Comparison of ENCODE assay signal across 1 cellular context in the genomic region with DNA sequence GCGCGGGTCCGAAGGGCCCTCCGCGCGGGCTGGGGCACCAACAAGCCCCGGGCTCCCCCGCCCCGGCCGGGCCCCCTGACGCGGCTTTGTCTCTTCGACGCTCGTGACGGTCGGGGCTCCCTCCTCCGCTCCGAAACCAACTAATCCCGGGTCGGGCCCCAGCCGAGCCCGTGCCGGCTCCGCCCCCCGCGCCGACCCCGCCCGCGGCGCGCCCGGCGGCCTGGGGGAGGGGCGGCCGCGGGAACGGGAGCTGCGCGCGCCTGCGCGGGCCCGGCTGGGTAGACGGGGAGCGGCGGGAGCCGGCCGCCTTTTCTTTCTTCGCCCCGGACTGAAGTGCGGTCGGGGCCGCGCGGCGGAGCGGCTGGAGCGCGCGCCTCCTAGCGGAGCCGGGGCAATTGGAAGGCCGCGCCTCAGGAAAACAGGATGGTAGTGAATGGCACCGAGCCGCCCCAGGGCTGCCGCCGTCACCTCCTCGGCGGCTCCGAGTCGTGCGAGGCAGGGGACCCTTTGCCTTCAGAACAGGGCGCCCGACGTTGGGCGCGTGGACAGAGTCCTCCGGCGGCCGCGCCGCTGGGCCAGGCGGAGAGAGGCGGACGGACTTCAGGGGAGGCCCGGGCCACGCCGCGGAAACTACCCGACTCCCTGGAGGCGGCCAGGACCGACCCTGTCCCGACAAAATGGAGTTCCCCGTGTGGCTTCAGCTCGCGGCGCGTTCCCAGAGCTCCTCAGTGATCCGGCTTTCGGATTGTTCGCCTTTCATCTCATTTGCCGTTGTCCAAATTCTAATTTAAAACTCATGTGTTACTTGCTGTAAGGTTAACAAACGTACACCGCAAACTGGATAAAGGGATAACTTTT.
TF ChIP-seq lines count a peak whose summit lies in the region.

Gene TP53BP2, minus strand, starts transcription at position 138 of the 858 bp plus-strand sequence. CDS start 267 bp downstream, outside the sequence.

TF ChIP-seq in HepG2, 621 proteins besides CTCF, POLR2A, EP300 and RAD21 (continued from another document and continues in another):
- TF ChIP-seq, protein P1, sequence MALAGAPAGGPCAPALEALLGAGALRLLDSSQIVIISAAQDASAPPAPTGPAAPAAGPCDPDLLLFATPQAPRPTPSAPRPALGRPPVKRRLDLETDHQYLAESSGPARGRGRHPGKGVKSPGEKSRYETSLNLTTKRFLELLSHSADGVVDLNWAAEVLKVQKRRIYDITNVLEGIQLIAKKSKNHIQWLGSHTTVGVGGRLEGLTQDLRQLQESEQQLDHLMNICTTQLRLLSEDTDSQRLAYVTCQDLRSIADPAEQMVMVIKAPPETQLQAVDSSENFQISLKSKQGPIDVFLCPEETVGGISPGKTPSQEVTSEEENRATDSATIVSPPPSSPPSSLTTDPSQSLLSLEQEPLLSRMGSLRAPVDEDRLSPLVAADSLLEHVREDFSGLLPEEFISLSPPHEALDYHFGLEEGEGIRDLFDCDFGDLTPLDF (CRISPR knock-in tag; IDR thresholded peaks at IDR 0.05) = no peak; the same call in 1 of the 2 replicates
- TF ChIP-seq, protein P2, sequence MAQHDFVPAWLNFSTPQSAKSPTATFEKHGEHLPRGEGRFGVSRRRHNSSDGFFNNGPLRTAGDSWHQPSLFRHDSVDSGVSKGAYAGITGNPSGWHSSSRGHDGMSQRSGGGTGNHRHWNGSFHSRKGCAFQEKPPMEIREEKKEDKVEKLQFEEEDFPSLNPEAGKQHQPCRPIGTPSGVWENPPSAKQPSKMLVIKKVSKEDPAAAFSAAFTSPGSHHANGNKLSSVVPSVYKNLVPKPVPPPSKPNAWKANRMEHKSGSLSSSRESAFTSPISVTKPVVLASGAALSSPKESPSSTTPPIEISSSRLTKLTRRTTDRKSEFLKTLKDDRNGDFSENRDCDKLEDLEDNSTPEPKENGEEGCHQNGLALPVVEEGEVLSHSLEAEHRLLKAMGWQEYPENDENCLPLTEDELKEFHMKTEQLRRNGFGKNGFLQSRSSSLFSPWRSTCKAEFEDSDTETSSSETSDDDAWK (CRISPR knock-in tag; IDR thresholded peaks at IDR 0.05) = no peak
- TF ChIP-seq ZNF782 (CRISPR knock-in tag; IDR thresholded peaks at IDR 0.05; ENCODE audit: borderline replicate concordance) (no peak), ZNF142 (CRISPR knock-in tag; IDR thresholded peaks at IDR 0.05) (peak; percentile 50; the same call in 1 of the 2 replicates), JARID2 (CRISPR knock-in tag; IDR thresholded peaks at IDR 0.05; ENCODE audit: insufficient replicate concordance) (no peak), KLF12 (CRISPR knock-in tag; IDR thresholded peaks at IDR 0.05; ENCODE audit: borderline replicate concordance) (no peak), KAT2B (IDR thresholded peaks at IDR 0.05; ENCODE audit: borderline replicate concordance, low read depth, low read length) (no peak), EEA1 (CRISPR knock-in tag; IDR thresholded peaks at IDR 0.05; ENCODE audit: borderline replicate concordance) (peak; percentile 81; the same call in 1 of the 2 replicates), ZNF678 (CRISPR knock-in tag; IDR thresholded peaks at IDR 0.05) (no peak), MEIS2 (CRISPR knock-in tag; IDR thresholded peaks at IDR 0.05) (peak; percentile 85), KDM4B (CRISPR knock-in tag; IDR thresholded peaks at IDR 0.05) (0 out of 2 replicates have a peak, but pooled peaks have one; percentile 61), THAP8 (CRISPR knock-in tag; IDR thresholded peaks at IDR 0.05; ENCODE audit: borderline replicate concordance) (no peak), TEF (CRISPR knock-in tag; IDR thresholded peaks at IDR 0.05) (0 out of 2 replicates have a peak, but pooled peaks have one; percentile 10), ZBTB7A (CRISPR knock-in tag; IDR thresholded peaks at IDR 0.05) (no peak), NFE2 (CRISPR knock-in tag; IDR thresholded peaks at IDR 0.05) (no peak), SNRNP70 (IDR thresholded peaks at IDR 0.05; ENCODE audit: low read depth, low read length) (no peak), ZNF780A (CRISPR knock-in tag; IDR thresholded peaks at IDR 0.05) (no peak; the same call in 1 of the 2 replicates), ZKSCAN5 (CRISPR knock-in tag; IDR thresholded peaks at IDR 0.05) (no peak), MAZ (IDR thresholded peaks at IDR 0.05; ENCODE audit: borderline replicate concordance, low read depth, low read length) (peak; percentile 8; the same call in 1 of the 2 replicates), MAZ (CRISPR knock-in tag; IDR thresholded peaks at IDR 0.05; ENCODE audit: low read depth) (no peak; the same call in 1 of the 2 replicates), ZFY (CRISPR knock-in tag; IDR thresholded peaks at IDR 0.05) (peak; percentile 87), CBX2 (IDR thresholded peaks at IDR 0.05; ENCODE audit: low read depth, low read length) (no peak), CBX2 (CRISPR knock-in tag; IDR thresholded peaks at IDR 0.05; ENCODE audit: low read depth) (no peak), ZNF788 (CRISPR knock-in tag; IDR thresholded peaks at IDR 0.05; ENCODE audit: borderline replicate concordance) (peak; percentile 87; the same call in 1 of the 2 replicates), YEATS4 (CRISPR knock-in tag; IDR thresholded peaks at IDR 0.05; ENCODE audit: borderline replicate concordance) (peak; percentile 65), WIZ (CRISPR knock-in tag; IDR thresholded peaks at IDR 0.05) (no peak), BHLHE40 (IDR thresholded peaks at IDR 0.05; ENCODE audit: low read length) (no peak), ZNF205 (CRISPR knock-in tag; IDR thresholded peaks at IDR 0.05) (no peak; the same call in 1 of the 2 replicates), ZC3H13 (CRISPR knock-in tag; IDR thresholded peaks at IDR 0.05) (0 out of 2 replicates have a peak, but pooled peaks have one; percentile 33), ZFP62 (CRISPR knock-in tag; IDR thresholded peaks at IDR 0.05) (no peak), SMC3 (IDR thresholded peaks at IDR 0.05; ENCODE audit: low read length) (no peak), GATA4 (IDR thresholded peaks at IDR 0.05; ENCODE audit: borderline replicate concordance, low read depth) (no peak), KAT7 (CRISPR knock-in tag; IDR thresholded peaks at IDR 0.05; ENCODE audit: borderline replicate concordance) (0 out of 2 replicates have a peak, but pooled peaks have one; percentile 27), ZNF468 (CRISPR knock-in tag; IDR thresholded peaks at IDR 0.05) (no peak), SOX13 (IDR thresholded peaks at IDR 0.05) (no peak), SOX13 (CRISPR knock-in tag; conservative IDR thresholded peaks at IDR 0.05 in 1 of 2, IDR thresholded peaks at IDR 0.05 in 1 of 2) (peak in 1 of 2 experiments; percentile 32; a peak in 1 of 4 replicates), ZNF562 (CRISPR knock-in tag; IDR thresholded peaks at IDR 0.05; ENCODE audit: borderline replicate concordance) (no peak)
- TF ChIP-seq, protein P3, sequence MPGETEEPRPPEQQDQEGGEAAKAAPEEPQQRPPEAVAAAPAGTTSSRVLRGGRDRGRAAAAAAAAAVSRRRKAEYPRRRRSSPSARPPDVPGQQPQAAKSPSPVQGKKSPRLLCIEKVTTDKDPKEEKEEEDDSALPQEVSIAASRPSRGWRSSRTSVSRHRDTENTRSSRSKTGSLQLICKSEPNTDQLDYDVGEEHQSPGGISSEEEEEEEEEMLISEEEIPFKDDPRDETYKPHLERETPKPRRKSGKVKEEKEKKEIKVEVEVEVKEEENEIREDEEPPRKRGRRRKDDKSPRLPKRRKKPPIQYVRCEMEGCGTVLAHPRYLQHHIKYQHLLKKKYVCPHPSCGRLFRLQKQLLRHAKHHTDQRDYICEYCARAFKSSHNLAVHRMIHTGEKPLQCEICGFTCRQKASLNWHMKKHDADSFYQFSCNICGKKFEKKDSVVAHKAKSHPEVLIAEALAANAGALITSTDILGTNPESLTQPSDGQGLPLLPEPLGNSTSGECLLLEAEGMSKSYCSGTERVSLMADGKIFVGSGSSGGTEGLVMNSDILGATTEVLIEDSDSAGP (CRISPR knock-in tag; IDR thresholded peaks at IDR 0.05; ENCODE audit: borderline replicate concordance) = peak; percentile 82
- TF ChIP-seq, protein P4, sequence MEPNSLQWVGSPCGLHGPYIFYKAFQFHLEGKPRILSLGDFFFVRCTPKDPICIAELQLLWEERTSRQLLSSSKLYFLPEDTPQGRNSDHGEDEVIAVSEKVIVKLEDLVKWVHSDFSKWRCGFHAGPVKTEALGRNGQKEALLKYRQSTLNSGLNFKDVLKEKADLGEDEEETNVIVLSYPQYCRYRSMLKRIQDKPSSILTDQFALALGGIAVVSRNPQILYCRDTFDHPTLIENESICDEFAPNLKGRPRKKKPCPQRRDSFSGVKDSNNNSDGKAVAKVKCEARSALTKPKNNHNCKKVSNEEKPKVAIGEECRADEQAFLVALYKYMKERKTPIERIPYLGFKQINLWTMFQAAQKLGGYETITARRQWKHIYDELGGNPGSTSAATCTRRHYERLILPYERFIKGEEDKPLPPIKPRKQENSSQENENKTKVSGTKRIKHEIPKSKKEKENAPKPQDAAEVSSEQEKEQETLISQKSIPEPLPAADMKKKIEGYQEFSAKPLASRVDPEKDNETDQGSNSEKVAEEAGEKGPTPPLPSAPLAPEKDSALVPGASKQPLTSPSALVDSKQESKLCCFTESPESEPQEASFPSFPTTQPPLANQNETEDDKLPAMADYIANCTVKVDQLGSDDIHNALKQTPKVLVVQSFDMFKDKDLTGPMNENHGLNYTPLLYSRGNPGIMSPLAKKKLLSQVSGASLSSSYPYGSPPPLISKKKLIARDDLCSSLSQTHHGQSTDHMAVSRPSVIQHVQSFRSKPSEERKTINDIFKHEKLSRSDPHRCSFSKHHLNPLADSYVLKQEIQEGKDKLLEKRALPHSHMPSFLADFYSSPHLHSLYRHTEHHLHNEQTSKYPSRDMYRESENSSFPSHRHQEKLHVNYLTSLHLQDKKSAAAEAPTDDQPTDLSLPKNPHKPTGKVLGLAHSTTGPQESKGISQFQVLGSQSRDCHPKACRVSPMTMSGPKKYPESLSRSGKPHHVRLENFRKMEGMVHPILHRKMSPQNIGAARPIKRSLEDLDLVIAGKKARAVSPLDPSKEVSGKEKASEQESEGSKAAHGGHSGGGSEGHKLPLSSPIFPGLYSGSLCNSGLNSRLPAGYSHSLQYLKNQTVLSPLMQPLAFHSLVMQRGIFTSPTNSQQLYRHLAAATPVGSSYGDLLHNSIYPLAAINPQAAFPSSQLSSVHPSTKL (CRISPR knock-in tag; IDR thresholded peaks at IDR 0.05) = peak; percentile 9; the same call in 1 of the 2 replicates
- TF ChIP-seq, protein P5, sequence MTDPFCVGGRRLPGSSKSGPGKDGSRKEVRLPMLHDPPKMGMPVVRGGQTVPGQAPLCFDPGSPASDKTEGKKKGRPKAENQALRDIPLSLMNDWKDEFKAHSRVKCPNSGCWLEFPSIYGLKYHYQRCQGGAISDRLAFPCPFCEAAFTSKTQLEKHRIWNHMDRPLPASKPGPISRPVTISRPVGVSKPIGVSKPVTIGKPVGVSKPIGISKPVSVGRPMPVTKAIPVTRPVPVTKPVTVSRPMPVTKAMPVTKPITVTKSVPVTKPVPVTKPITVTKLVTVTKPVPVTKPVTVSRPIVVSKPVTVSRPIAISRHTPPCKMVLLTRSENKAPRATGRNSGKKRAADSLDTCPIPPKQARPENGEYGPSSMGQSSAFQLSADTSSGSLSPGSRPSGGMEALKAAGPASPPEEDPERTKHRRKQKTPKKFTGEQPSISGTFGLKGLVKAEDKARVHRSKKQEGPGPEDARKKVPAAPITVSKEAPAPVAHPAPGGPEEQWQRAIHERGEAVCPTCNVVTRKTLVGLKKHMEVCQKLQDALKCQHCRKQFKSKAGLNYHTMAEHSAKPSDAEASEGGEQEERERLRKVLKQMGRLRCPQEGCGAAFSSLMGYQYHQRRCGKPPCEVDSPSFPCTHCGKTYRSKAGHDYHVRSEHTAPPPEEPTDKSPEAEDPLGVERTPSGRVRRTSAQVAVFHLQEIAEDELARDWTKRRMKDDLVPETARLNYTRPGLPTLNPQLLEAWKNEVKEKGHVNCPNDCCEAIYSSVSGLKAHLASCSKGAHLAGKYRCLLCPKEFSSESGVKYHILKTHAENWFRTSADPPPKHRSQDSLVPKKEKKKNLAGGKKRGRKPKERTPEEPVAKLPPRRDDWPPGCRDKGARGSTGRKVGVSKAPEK (CRISPR knock-in tag; IDR thresholded peaks at IDR 0.05; ENCODE audit: borderline replicate concordance) = no peak
